24 cellular contexts compared by ENCODE assay signal in the genomic region with DNA sequence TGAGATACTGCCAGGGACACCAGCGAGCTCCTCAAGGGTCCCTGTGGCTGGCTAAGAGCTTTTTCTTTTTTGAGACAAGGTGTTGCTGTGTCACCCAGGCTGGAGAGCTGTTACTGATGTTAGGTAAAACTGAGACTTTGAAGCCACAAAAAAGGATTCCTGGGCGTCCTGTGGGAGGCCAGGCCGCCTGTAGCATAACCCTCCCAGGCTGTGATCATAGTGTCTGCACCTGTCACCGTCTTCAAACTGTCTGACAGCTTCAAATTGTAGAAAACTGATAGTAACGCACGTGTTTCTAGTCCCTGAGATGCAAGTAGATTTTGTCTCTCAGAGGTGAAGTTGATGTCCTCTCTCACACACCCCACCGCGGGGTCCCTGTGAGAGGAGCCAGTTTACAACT. TPM values are rescaled to one million over a fixed set of nuclear protein-coding genes. Genes with fewer than 3 reads are reported as not detected.
DNase-seq lines count a peak whose midpoint lies in the region; ATAC-seq and TF ChIP-seq lines count a peak whose summit lies in the region.
"Had no signal": no experiment of that assay in that cellular context is flagged by ENCODE, and none has a peak within 500 bp of the region (broad histone marks: within the 10 kb centered on the region; RNA-seq: fewer than 3 reads in every experiment).

No MANE protein-coding gene starts in this region.

- H3K4me1 ChIP-seq in HEK293 (ENCODE audit: control insufficient read depth, insufficient read depth, low read length) (peaks cover 8% of the 10 kb centered on the region), OCI-LY1 (ENCODE audit: insufficient read depth, low read length, severe bottlenecking) (peaks cover 39% of the 10 kb centered on the region), esophagus squamous epithelium (peaks cover 45 to 91% (median 67%) of the 10 kb centered on the region in 3 donors), smooth muscle cell (ENCODE audit: low read depth) (peaks cover 17% of the 10 kb centered on the region)

- H3K27me3 ChIP-seq in OCI-LY1 (ENCODE audit: insufficient read depth, low read length) (no peaks in the 10 kb centered on the region), esophagus squamous epithelium (no peaks in the 10 kb centered on the region), smooth muscle cell (ENCODE audit: low read depth) (no peaks in the 10 kb centered on the region)
- H3K27me3 ChIP-seq: hepatocyte had no signal

- no peak for TF ChIP-seq CTCF in HEK293 (tag by site-specific recombination; IDR thresholded peaks at IDR 0.05)
- TF ChIP-seq CTCF in OCI-LY1 (IDR thresholded peaks at IDR 0.05; ENCODE audit: low read length), result no peak
- TF ChIP-seq CTCF in esophagus squamous epithelium (IDR thresholded peaks at IDR 0.05), result no peak
- no peak for TF ChIP-seq CTCF in smooth muscle cell (IDR thresholded peaks at IDR 0.05; ENCODE audit: borderline replicate concordance, insufficient read depth, poor library complexity, severe bottlenecking)

- no peaks in the 10 kb centered on the region for H3F3A ChIP-seq in OCI-LY1 (ENCODE audit: insufficient read depth, low read length)
- H3F3A ChIP-seq in smooth muscle cell (ENCODE audit: low read depth), result peaks cover 6% of the 10 kb centered on the region

- H3K36me3 ChIP-seq in HEK293 (ENCODE audit: control insufficient read depth in 2 of 2, insufficient read depth in 1 of 2, low read length in 2 of 2) (peaks cover 3 to 7% of the 10 kb centered on the region in 2 experiments; a peak in 2 of 3 replicates), OCI-LY1 (ENCODE audit: insufficient read depth, low read length) (0 out of 2 replicates have a peak, but pooled peaks cover 4% of the 10 kb centered on the region), esophagus squamous epithelium (peaks cover 0 to 30% (median 2%) of the 10 kb centered on the region in 3 donors), smooth muscle cell (ENCODE audit: low read depth) (no peaks in the 10 kb centered on the region)

- H3K9me3 ChIP-seq in HEK293 (ENCODE audit: control insufficient read depth, insufficient read depth, low read depth, low read length) (no peaks in the 10 kb centered on the region), OCI-LY1 (ENCODE audit: low read length) (no peaks in the 10 kb centered on the region), esophagus squamous epithelium (no peaks in the 10 kb centered on the region), smooth muscle cell (replicated peaks; ENCODE audit: low read depth) (no peaks in the 10 kb centered on the region)

- no peak for TF ChIP-seq POLR2A in esophagus squamous epithelium (IDR thresholded peaks at IDR 0.05)

- CTCF ChIA-PET in HEK293 (lab: Yijun Ruan, JAX), result interaction anchor here (0.6 kb wide), 1 partner anchor 108 kb away, joined by 3 read pairs; no protein-coding TSS in a partner anchor

- H3K4me3 ChIP-seq in HEK293 (ENCODE audit: low read depth, low read length) (no peak overlapping the region), OCI-LY1 (ENCODE audit: low read depth, low read length, poor library complexity, severe bottlenecking) (no peak overlapping the region), esophagus squamous epithelium (no peak overlapping the region), smooth muscle cell (no peak overlapping the region)
- H3K4me3 ChIP-seq: GM23248, hepatocyte had no signal

- no peak for ATAC-seq in GM21825 (IDR thresholded peaks at IDR 0.05; ENCODE audit: unreplicated experiment)
- ATAC-seq in HG02973 (IDR thresholded peaks at IDR 0.05; ENCODE audit: unreplicated experiment), result no peak
- ATAC-seq in HG03457 (IDR thresholded peaks at IDR 0.05; ENCODE audit: unreplicated experiment), result no peak
- ATAC-seq: natural killer cell had no signal

- 81 to 83% methylated on average over 5 to 7 of the region's 8 CpGs for WGBS in esophagus squamous epithelium, 2 donors
- WGBS in smooth muscle cell (ENCODE audit: low lambda C conversion rate), result 96% methylated on average over 8 of the region's 8 CpGs

- peaks cover 35% of the 10 kb centered on the region for H3K79me2 ChIP-seq in OCI-LY1 (ENCODE audit: insufficient read depth, low read length)
- H3K79me2 ChIP-seq in smooth muscle cell (ENCODE audit: low read depth), result peaks cover 81% of the 10 kb centered on the region

- H3K9ac ChIP-seq in OCI-LY1 (ENCODE audit: low read length) (no peak overlapping the region; the same call in 1 of the 2 replicates), smooth muscle cell (ENCODE audit: low read depth) (no peak overlapping the region)
- H3K9ac ChIP-seq: GM23248 had no signal

- DNase-seq in esophagus squamous epithelium (lab: John Stamatoyannopoulos, UW), result no peak
- no peak for DNase-seq in smooth muscle cell (lab: John Stamatoyannopoulos, UW; ENCODE audit: unreplicated experiment)
- no peak for DNase-seq in C1 segment of cervical spinal cord (lab: John Stamatoyannopoulos, UW)
- DNase-seq: activated CD4-positive, alpha-beta memory T cell treated with anti-CD3 and anti-CD28 coated beads, Interleukin-2, amount 10 ng/mL, durations not matched to agents 7 days and 5 days; activated effector memory CD4-positive, alpha-beta T cell treated with Interleukin-2 at 50 U/mL for 16 hours; activated naive CD8-positive, alpha-beta T cell treated with anti-CD3 and anti-CD28 coated beads, Interleukin-2, amount 10 ng/mL, durations not matched to agents 7 days and 5 days; central memory CD4-positive, alpha-beta T cell; DND-41; GF-D8; GM23248; KBM-7; natural killer cell; NCI-H2029 treated with DMSO at 0.1 percent for 48 hours; NCI-H2227 treated with DMSO at 0.1 percent for 48 hours; NCI-H526; Right ventricle myocardium superior; stimulated activated naive CD4-positive, alpha-beta T cell; SW 1271 had no signal

- intact Hi-C loops in esophagus squamous epithelium (cut with DNase I), result no loop called here

- H3K27ac ChIP-seq in HEK293 (ENCODE audit: extremely low read depth, low read depth, low read length) (no peak overlapping the region), OCI-LY1 (ENCODE audit: low read depth, low read length, poor library complexity, severe bottlenecking) (peak overlapping the region; percentile 50), esophagus squamous epithelium (peak overlapping the region in 3 of 4 donors; percentile 4 to 40 (median 11)), smooth muscle cell (ENCODE audit: low read depth) (peak overlapping the region; percentile 7)
- H3K27ac ChIP-seq: GM23248, hepatocyte had no signal

- H3K9me2 ChIP-seq in OCI-LY1 (ENCODE audit: low read depth, low read length), result no peaks in the 10 kb centered on the region

- POLR2A ChIA-PET in HEK293 (lab: Yijun Ruan, JAX), result interaction anchor here (1.4 kb wide), 1 partner anchor 13 kb away, joined by 3 read pairs; no protein-coding TSS in a partner anchor

- H3K4me2 ChIP-seq in OCI-LY1 (ENCODE audit: low read length) (peak overlapping the region; percentile 31; the same call in 1 of the 2 replicates), smooth muscle cell (no peak overlapping the region)
- H3K4me2 ChIP-seq: hepatocyte had no signal

- H4K20me1 ChIP-seq in OCI-LY1 (ENCODE audit: insufficient read depth, low read length) (no peaks in the 10 kb centered on the region), smooth muscle cell (ENCODE audit: low read depth) (peaks cover 83% of the 10 kb centered on the region)

- H2AFZ ChIP-seq in OCI-LY1 (ENCODE audit: low read length), result no peak overlapping the region
- H2AFZ ChIP-seq in smooth muscle cell (ENCODE audit: low read depth), result no peak overlapping the region
- H2AFZ ChIP-seq: GM23248, hepatocyte had no signal

TF ChIP-seq in HEK293, 187 proteins besides CTCF, POLR2A, EP300 and RAD21 (continues in another document):
- TF ChIP-seq ZNF610 (tag by site-specific recombination; IDR thresholded peaks at IDR 0.05; ENCODE audit: borderline replicate concordance), result no peak
- no peak for TF ChIP-seq ZNF423 (tag by site-specific recombination; IDR thresholded peaks at IDR 0.05)

RNA-seq across cellular contexts. Expression of gene ZFYVE21, which starts 4.2 kb away (rescaled TPM):
- total RNA-seq in esophagus squamous epithelium (100 to 1,000 TPM in 2 of 4 donors, 10 to 100 TPM in 2; 69.5 to 134 (median 89.3) TPM), smooth muscle cell (33.9 and 42.6 TPM in 2 replicates)
- polyA plus RNA-seq in smooth muscle cell, result 41.5 and 55.9 TPM in 2 replicates

RNA-seq across cellular contexts. Expression of gene XRCC3, which starts 4.5 kb away (rescaled TPM):
- total RNA-seq in esophagus squamous epithelium (10 to 100 TPM; 10.9 to 17.8 (median 12.6) TPM), smooth muscle cell (4.9 and 10.5 TPM in 2 replicates)
- 8.3 and 10.0 TPM in 2 replicates for polyA plus RNA-seq in smooth muscle cell
